In genomic region chr13:20847298-20847697, GRCh38 we compare ENCODE assay signal across 21 cellular contexts. TPM values are rescaled to one million over a fixed set of nuclear protein-coding genes. Genes with fewer than 3 reads are reported as not detected.
DNase-seq lines count a peak whose midpoint lies in the region; ATAC-seq, FAIRE-seq and TF ChIP-seq lines count a peak whose summit lies in the region.
"Had no signal": no experiment of that assay in that cellular context is flagged by ENCODE, and none has a peak within 500 bp of the region (broad histone marks: within the 10 kb centered on the region; RNA-seq: fewer than 3 reads in every experiment).

No MANE protein-coding gene starts in this region.

- TF ChIP-seq EP300 in K562 (IDR thresholded peaks at IDR 0.05; ENCODE audit: low read length): no peak

- H3K27me3 ChIP-seq in right atrium auricular region: no peaks in the 10 kb centered on the region
- H3K27me3 ChIP-seq in K562 (ENCODE audit: control insufficient read depth in 2 of 2, insufficient read depth in 2 of 2, low read length in 2 of 2): no peaks in the 10 kb centered on the region
- H3K27me3 ChIP-seq in left ventricle myocardium inferior (ENCODE audit: low read depth): no peaks in the 10 kb centered on the region
- H3K27me3 ChIP-seq: sigmoid colon had no signal

- H3K27ac ChIP-seq in right atrium auricular region: no peak overlapping the region
- no peak overlapping the region for H3K27ac ChIP-seq in K562 (ENCODE audit: extremely low read depth, low read depth, low read length)
- peak overlapping the region; percentile 75 for H3K27ac ChIP-seq in left ventricle myocardium inferior (replicated peaks)
- H3K27ac ChIP-seq: RWPE1 had no signal

- H3K9me1 ChIP-seq in K562 (ENCODE audit: control insufficient read depth, insufficient read depth, low read length): no peaks in the 10 kb centered on the region

- no peak for TF ChIP-seq POLR2A in K562 (conservative IDR thresholded peaks at IDR 0.05)

- H4K20me1 ChIP-seq in K562 (replicated peaks; ENCODE audit: control insufficient read depth, insufficient read depth, low read length): no peaks in the 10 kb centered on the region

- in situ Hi-C loops in K562 (cut with MboI): no loop called here

- TF ChIP-seq CTCF in right atrium auricular region (IDR thresholded peaks at IDR 0.05): no peak
- TF ChIP-seq CTCF in K562 (IDR thresholded peaks at IDR 0.05 in 2 of 3, conservative IDR thresholded peaks at IDR 0.05 in 1 of 3; ENCODE audit: insufficient read depth in 2 of 3, low read depth in 1 of 3, low read length in 3 of 3): no peak
- no peak for TF ChIP-seq CTCF in left ventricle myocardium inferior (IDR thresholded peaks at IDR 0.05; ENCODE audit: borderline replicate concordance)

- POLR2A ChIA-PET in K562 (lab: Yijun Ruan, JAX): interaction anchor here (0.6 to 0.8 kb wide), 2 partner anchors 27 to 68 kb away, joined by 3 read pairs; no protein-coding TSS in a partner anchor

- H3K4me3 ChIP-seq in right atrium auricular region (no peak overlapping the region), K562 (no peak overlapping the region), left ventricle myocardium inferior (peak overlapping the region; percentile 19)
- H3K4me3 ChIP-seq: sigmoid colon had no signal

- DNase-seq in Right ventricle myocardium inferior (ENCODE audit: missing footprints) (no peak), right atrium auricular region (ENCODE audit: low spot score) (no peak), K562 (ENCODE audit: extremely low read depth in 1 of 4, low spot score in 3 of 4) (peak in 2 of 4 experiments; percentile 7 to 13), left ventricle myocardium inferior (no peak), NCI-H1105 (lab: John Stamatoyannopoulos, UW) (no peak)
- no peak for DNase-seq in activated CD4-positive, alpha-beta T cell treated with anti-CD3 and anti-CD28 coated beads, Interleukin-2, amount 50 U/mL, for 48 hours
- DNase-seq: ACHN; activated CD4-positive, alpha-beta T cell treated with anti-CD3 and anti-CD28 coated beads for 4 hours; activated naive CD4-positive, alpha-beta T cell treated with anti-CD3 and anti-CD28 coated beads, Interleukin-2, amount 50 U/mL, for 16 hours; CD8-positive, alpha-beta memory T cell; effector CD4-positive, alpha-beta T cell; foreskin fibroblast; GOT3; Kasumi-1; NCI-H524 treated with DMSO at 0.1 percent for 48 hours; sigmoid colon; T-helper 17 cell; trophoblast cell had no signal

- WGBS in K562 (ENCODE audit: insufficient coverage, low coverage, missing lambda C conversion rate): 33% methylated on average over 1 of the region's 1 CpG

- peaks cover 0 to 39% of the 10 kb centered on the region in 2 donors for H3K4me1 ChIP-seq in right atrium auricular region
- H3K4me1 ChIP-seq in K562 (replicated peaks in 1 of 2; ENCODE audit: control insufficient read depth in 2 of 2, insufficient read depth in 2 of 2, low read length in 2 of 2): no peaks in the 10 kb centered on the region; a peak in 1 of 5 replicates
- peaks cover 68% of the 10 kb centered on the region for H3K4me1 ChIP-seq in left ventricle myocardium inferior

- H3K36me3 ChIP-seq in right atrium auricular region (no peaks in the 10 kb centered on the region), K562 (ENCODE audit: control insufficient read depth, insufficient read depth, low read length) (peaks cover 36% of the 10 kb centered on the region; the same call in 2 of the 3 replicates), left ventricle myocardium inferior (no peaks in the 10 kb centered on the region)
- H3K36me3 ChIP-seq: sigmoid colon had no signal

- CTCF ChIA-PET in K562 (lab: Yijun Ruan, JAX; ENCODE audit: low intra/inter-chr PET ratio): no interaction called here

- FAIRE-seq in K562 (lab: Jason Lieb, UNC): no peak

- H3K79me2 ChIP-seq in K562 (ENCODE audit: control insufficient read depth, insufficient read depth, low read length): peaks cover 11% of the 10 kb centered on the region

- no peak overlapping the region for H3K9ac ChIP-seq in K562 (ENCODE audit: insufficient read depth in 1 of 2, low read depth in 2 of 2, low read length in 2 of 2)

- no TSS peak for BruUV-seq in K562 (replicated peaks; lab: Mats Ljungman, UMichigan)

- intact Hi-C loops in Right ventricle myocardium inferior (cut with DNase I): no loop called here
- intact Hi-C loops in K562 (cut with micrococcal nuclease): no loop called here
- intact Hi-C loops in left ventricle myocardium inferior (cut with micrococcal nuclease): no loop called here

- H3K4me2 ChIP-seq in K562 (ENCODE audit: insufficient read depth, low read length): no peak overlapping the region

- no peak for TF ChIP-seq RAD21 in K562 (CRISPR knock-in tag; conservative IDR thresholded peaks at IDR 0.05 in 1 of 2, IDR thresholded peaks at IDR 0.05 in 1 of 2)

- peak; percentile 30 for ATAC-seq in Right ventricle myocardium inferior
- 0 out of 3 replicates have a peak, but pooled peaks have one; percentile 42 for ATAC-seq in K562
- no peak for ATAC-seq in HG03457 (IDR thresholded peaks at IDR 0.05; ENCODE audit: unreplicated experiment)
- no peak for ATAC-seq in HG03108 (IDR thresholded peaks at IDR 0.05; ENCODE audit: unreplicated experiment)
- ATAC-seq: T-helper 17 cell had no signal

- H2AFZ ChIP-seq in K562 (ENCODE audit: low read depth, low read length): no peak overlapping the region

- H3K9me3 ChIP-seq in right atrium auricular region: no peaks in the 10 kb centered on the region
- H3K9me3 ChIP-seq in K562 (replicated peaks; ENCODE audit: control insufficient read depth, insufficient read depth, low read depth, low read length): no peaks in the 10 kb centered on the region
- H3K9me3 ChIP-seq in left ventricle myocardium inferior (replicated peaks): no peaks in the 10 kb centered on the region
- H3K9me3 ChIP-seq: sigmoid colon had no signal

TF ChIP-seq in K562, 482 proteins besides CTCF, POLR2A, EP300 and RAD21:
- TF ChIP-seq NR4A1 (CRISPR knock-in tag; IDR thresholded peaks at IDR 0.05) (no peak), NR4A1 (tag; IDR thresholded peaks at IDR 0.05) (no peak), CBFA2T2 (conservative IDR thresholded peaks at IDR 0.05) (0 out of 2 replicates have a peak, but pooled peaks have one; percentile 9), CBFA2T3 (IDR thresholded peaks at IDR 0.05) (peak; percentile 43)

RNA-seq across cellular contexts. Expression of gene XPO4, which starts 55.2 kb away (rescaled TPM):
- 30.7 TPM for total RNA-seq in Right ventricle myocardium inferior
- 10 to 100 TPM in 1 of 2 donors, 1 to 10 TPM in 1; 9.7 to 10.6 TPM for total RNA-seq in right atrium auricular region
- total RNA-seq in K562 (2011; cell fraction: chromatin; rRNA removed; ENCODE audit: low replicate concordance): 14.1 and 43.5 TPM in 2 replicates
- total RNA-seq in K562 (2011; cell fraction: nucleolus; rRNA removed): 8.3 and 12.1 TPM in 2 replicates
- total RNA-seq in K562 (2011; cell fraction: nucleoplasm; rRNA removed): 22.2 and 27.9 TPM in 2 replicates
- total RNA-seq in K562 (2014; rRNA removed): 16.5 and 17.1 TPM in 2 replicates
- 25.1 and 26.0 TPM in 2 replicates for total RNA-seq in K562 (2014; rRNA removed; fragmentation: Illumina TruSeq; extraction: Trizol)
- total RNA-seq in K562 (2015; rRNA removed; fragmentation: Illumina TruSeq; extraction: Trizol): 19.3 and 21.4 TPM in 2 replicates
- 19.7 and 20.5 TPM in 2 replicates for total RNA-seq in K562 (2021)
- polyA plus RNA-seq in K562 (2011; rRNA removed): 12.9 and 19.1 TPM in 2 replicates
- polyA plus RNA-seq in K562 (2011; cell fraction: cytosol; rRNA removed): 4.1 and 7.7 TPM in 2 replicates
- 14.4 and 18.7 TPM in 2 replicates for polyA plus RNA-seq in K562 (2011; cell fraction: nucleus; rRNA removed)
- polyA plus RNA-seq in K562 (2012): 6.3 and 7.6 TPM in 2 replicates
- 14.2 and 17.5 TPM in 2 replicates for polyA plus RNA-seq in K562 (2014; fragmentation: Illumina TruSeq; extraction: Trizol)
- 1 to 10 TPM; 5.5 to 6.3 TPM for polyA plus RNA-seq in K562 (2014; fragmentation: Nextera tagmentation; extraction: Ambion mirVana)
- polyA plus RNA-seq in K562 (2014; rRNA removed): 11.3 and 11.8 TPM in 2 replicates
- 42.9 and 45.2 TPM in 2 replicates for polyA minus RNA-seq in K562 (2011; rRNA and poly(A)+ RNA removed)
- polyA minus RNA-seq in K562 (2011; cell fraction: cytosol; rRNA and poly(A)+ RNA removed): 13.0 and 21.7 TPM in 2 replicates
- 14.9 and 24.8 TPM in 2 replicates for polyA minus RNA-seq in K562 (2011; cell fraction: nucleus; rRNA and poly(A)+ RNA removed)
- 32.0 TPM for total RNA-seq in left ventricle myocardium inferior

Comparison
In these comparisons a context has a peak if more than half of its experiments do, and no peak if none do; other contexts are left out.
1. ATAC-seq: peak in Right ventricle myocardium inferior (single experiment) and K562 (single experiment); none in HG03457 (single experiment) and HG03108 (single experiment).